ENCODE assay signal across 17 cellular contexts in the genomic region with DNA sequence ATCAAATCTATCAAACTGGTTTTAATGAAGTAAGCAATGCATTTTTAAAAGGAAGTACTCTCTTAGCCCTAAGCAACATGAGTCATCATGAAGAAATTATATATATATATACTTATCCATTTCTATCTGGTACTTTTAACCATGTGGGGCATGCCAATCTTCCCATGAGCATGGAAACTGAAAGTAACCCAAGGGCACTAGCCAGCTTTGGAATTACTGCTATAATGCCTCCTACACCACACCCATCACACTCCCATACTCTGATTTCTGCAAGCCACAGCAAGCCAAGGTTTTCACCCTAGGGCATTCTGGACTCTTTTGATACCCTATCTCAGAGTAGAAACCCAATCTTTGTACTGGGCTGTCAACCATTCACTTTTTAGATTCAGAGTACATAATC.
DNase-seq lines count a peak whose midpoint lies in the region; ATAC-seq and TF ChIP-seq lines count a peak whose summit lies in the region.
"Had no signal": no experiment of that assay in that cellular context is flagged by ENCODE, and none has a peak within 500 bp of the region (broad histone marks: within the 10 kb centered on the region; RNA-seq: fewer than 3 reads in every experiment).

No MANE protein-coding gene starts in this region.

- no peaks in the 10 kb centered on the region for H3K36me3 Mint-ChIP-seq in activated T-cell treated with anti-CD3 and anti-CD28 coated beads, Interleukin-2, amount 50 U/mL, for 72 hours (ENCODE audit: insufficient read depth in 2 of 2)

- TF ChIP-seq CTCF in AG10803 (conservative IDR thresholded peaks at IDR 0.05; ENCODE audit: low read length) (no peak), astrocyte of the cerebellum (IDR thresholded peaks at IDR 0.05; ENCODE audit: low read depth, low read length, missing control alignments) (no peak)

- H3K4me3 ChIP-seq in AG10803 (ENCODE audit: low read length) (no peak overlapping the region), astrocyte of the cerebellum (ENCODE audit: low read depth, low read length) (no peak overlapping the region)
- H3K4me3 ChIP-seq: cardiac muscle cell, GM23338, SJSA1 had no signal

- no peaks in the 10 kb centered on the region for H3K9me3 Mint-ChIP-seq in activated T-cell treated with anti-CD3 and anti-CD28 coated beads, Interleukin-2, amount 50 U/mL, for 72 hours
- H3K9me3 Mint-ChIP-seq: activated T-cell treated with anti-CD3 and anti-CD28 coated beads, Interleukin-2, amount 50 U/mL, for 4 hours; CD8-positive, alpha-beta memory T cell; GM23338 had no signal

- H3K4me3 Mint-ChIP-seq in activated T-cell treated with anti-CD3 and anti-CD28 coated beads, Interleukin-2, amount 50 U/mL, for 72 hours, result no peak overlapping the region
- H3K4me3 Mint-ChIP-seq: activated T-cell treated with anti-CD3 and anti-CD28 coated beads, Interleukin-2, amount 50 U/mL, for 4 hours; CD8-positive, alpha-beta memory T cell; GM23338 had no signal

- DNase-seq in AG10803 (ENCODE audit: low read depth) (peak; percentile 3), HT1080 (ENCODE audit: low read depth) (peak; percentile 37), astrocyte of the cerebellum (ENCODE audit: low read depth) (peak; percentile 20), glomerular visceral epithelial cell (ENCODE audit: extremely low spot score) (peak; percentile 36), NCI-H446 (lab: John Stamatoyannopoulos, UW) (no peak), hypothalamus (lab: John Stamatoyannopoulos, UW) (no peak)
- no peak for DNase-seq in activated T-cell treated with anti-CD3 and anti-CD28 coated beads, Interleukin-2, amount 50 U/mL, for 72 hours
- DNase-seq: activated T-cell treated with anti-CD3 and anti-CD28 coated beads, Interleukin-2, amount 50 U/mL, for 4 hours; CD8-positive, alpha-beta memory T cell; glutamatergic neuron; NCI-H345; occipital lobe; stimulated activated CD4-positive, alpha-beta T cell treated with anti-CD3 and anti-CD28 coated beads, Interleukin-15, amount 100 ng/mL, for 24 hours had no signal

- H3K27me3 Mint-ChIP-seq in activated T-cell treated with anti-CD3 and anti-CD28 coated beads, Interleukin-2, amount 50 U/mL, for 72 hours (ENCODE audit: low read depth), result no peaks in the 10 kb centered on the region
- H3K27me3 Mint-ChIP-seq: CD8-positive, alpha-beta memory T cell had no signal

- H3K4me1 Mint-ChIP-seq in activated T-cell treated with anti-CD3 and anti-CD28 coated beads, Interleukin-2, amount 50 U/mL, for 72 hours (ENCODE audit: low read depth), result peaks cover 11% of the 10 kb centered on the region
- H3K4me1 Mint-ChIP-seq: CD8-positive, alpha-beta memory T cell had no signal

- no peak for ATAC-seq in HG02571 (IDR thresholded peaks at IDR 0.05; ENCODE audit: unreplicated experiment)
- ATAC-seq in activated T-cell treated with anti-CD3 and anti-CD28 coated beads, Interleukin-2, amount 50 U/mL, for 72 hours (replicated peaks in 1 of 2), result no peak
- ATAC-seq: activated T-cell treated with anti-CD3 and anti-CD28 coated beads, Interleukin-2, amount 50 U/mL, for 4 hours; GM23338 had no signal

- in situ Hi-C loops in astrocyte of the cerebellum (cut with HindIII; ENCODE audit: low sequenced_read_pairs), result no loop called here

- H3K27ac Mint-ChIP-seq in activated T-cell treated with anti-CD3 and anti-CD28 coated beads, Interleukin-2, amount 50 U/mL, for 72 hours, result no peak overlapping the region
- H3K27ac Mint-ChIP-seq: CD8-positive, alpha-beta memory T cell had no signal

Comparison
In these comparisons a context has a peak if more than half of its experiments do, and no peak if none do; other contexts are left out.
1. DNase-seq: peak in AG10803 (single experiment), HT1080 (single experiment), astrocyte of the cerebellum (single experiment) and glomerular visceral epithelial cell (single experiment); none in NCI-H446 (0 of 2), hypothalamus (0 of 51) and activated T-cell treated with anti-CD3 and anti-CD28 coated beads, Interleukin-2, amount 50 U/mL, for 72 hours (0 of 2).